Comparison of ENCODE assay signal across 17 cellular contexts in the genomic region with DNA sequence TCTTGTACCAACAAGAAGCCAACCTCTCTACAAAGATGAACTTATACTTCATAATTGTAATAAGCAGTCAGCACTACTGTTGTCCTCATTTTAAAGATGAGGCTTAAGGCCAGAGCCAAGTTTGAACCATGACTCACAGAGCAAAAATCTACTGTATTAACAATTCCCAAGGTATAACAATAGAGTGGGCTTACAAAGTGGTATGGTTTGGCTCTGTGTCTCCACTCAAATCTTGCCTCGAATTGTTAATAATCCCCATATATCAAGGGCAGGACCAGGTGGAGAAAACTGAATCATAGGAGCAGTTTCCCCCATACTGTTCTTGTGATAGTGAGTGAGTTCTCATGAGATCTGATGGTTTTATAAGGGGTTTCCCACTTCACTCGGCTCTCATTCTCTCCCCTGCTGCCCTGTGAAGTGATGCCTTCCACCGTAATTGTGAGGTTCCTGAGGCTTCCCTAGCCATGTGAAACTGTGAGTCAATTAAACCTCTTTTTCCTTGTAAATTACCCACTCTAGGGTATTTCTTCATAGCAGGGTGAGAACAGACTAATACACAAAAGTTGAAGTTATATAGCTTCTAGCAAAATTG. TPM values are rescaled to one million over a fixed set of nuclear protein-coding genes. Genes with fewer than 3 reads are reported as not detected.
DNase-seq lines count a peak whose midpoint lies in the region; ATAC-seq and TF ChIP-seq lines count a peak whose summit lies in the region.
"Had no signal": no experiment of that assay in that cellular context is flagged by ENCODE, and none has a peak within 500 bp of the region (broad histone marks: within the 10 kb centered on the region; RNA-seq: fewer than 3 reads in every experiment).

No MANE protein-coding gene starts in this region.

- DNase-seq in GM23248 (peak; percentile 61), SJCRH30 (peak; percentile 39 to 68), chondrocyte (ENCODE audit: low spot score) (no peak), lung microvascular endothelial cell (ENCODE audit: low read depth in 2 of 2) (peak; percentile 23 to 83), dorsolateral prefrontal cortex (no peak), inferior parietal cortex (ENCODE audit: extremely low spot score) (no peak)
- DNase-seq in stimulated activated CD4-positive, alpha-beta T cell treated with anti-CD3 and anti-CD28 coated beads, Interleukin-4, amount 100 ng/mL, for 1 hour: no peak
- DNase-seq: amniotic stem cell; colonic mucosa; heart left ventricle; lower lobe of right lung; NCI-H1105; NCI-H2107; stimulated activated CD8-positive, alpha-beta memory T cell treated with anti-CD3 and anti-CD28 coated beads, Interleukin-4, amount 100 ng/mL, for 48 hours had no signal

- H3K79me2 ChIP-seq in GM23248 (ENCODE audit: insufficient read depth): no peaks in the 10 kb centered on the region

- H3K4me1 Mint-ChIP-seq in chondrocyte (ENCODE audit: low read depth): peaks cover 4% of the 10 kb centered on the region

- H3K9me3 ChIP-seq in GM23248 (ENCODE audit: low read depth) (no peaks in the 10 kb centered on the region), SJCRH30 (replicated peaks) (no peaks in the 10 kb centered on the region)
- H3K9me3 ChIP-seq: colonic mucosa, HAP-1, heart left ventricle, lower lobe of right lung had no signal

- H4K20me1 ChIP-seq in GM23248 (ENCODE audit: insufficient read depth): no peaks in the 10 kb centered on the region

- H3K36me3 ChIP-seq in GM23248 (ENCODE audit: low read depth) (peaks cover 85% of the 10 kb centered on the region), SJCRH30 (peaks cover 11% of the 10 kb centered on the region; the same call in 1 of the 2 replicates)
- H3K36me3 ChIP-seq: colonic mucosa, HAP-1, lower lobe of right lung had no signal

- TF ChIP-seq CTCF in chondrocyte (IDR thresholded peaks at IDR 0.05) (no peak), dorsolateral prefrontal cortex (IDR thresholded peaks at IDR 0.05 in 54 of 56, conservative IDR thresholded peaks at IDR 0.05 in 2 of 56; ENCODE audit: low read depth in 1 of 56, partially characterized antibody in 56 of 56) (no peak)

- H3K36me3 Mint-ChIP-seq in chondrocyte (ENCODE audit: low read depth): peaks cover 1% of the 10 kb centered on the region

- no peak for ATAC-seq in GM18870 (IDR thresholded peaks at IDR 0.05; ENCODE audit: unreplicated experiment)
- ATAC-seq: activated CD4-positive, CD25-positive, alpha-beta regulatory T cell treated with anti-CD3 and anti-CD28 coated beads, Interleukin-2, amount 50 U/mL, for 24 hours; heart left ventricle; lower lobe of right lung had no signal

- in situ Hi-C loops in GM23248 (cut with MboI): no loop called here

- H3K27me3 Mint-ChIP-seq in chondrocyte (ENCODE audit: low read depth): no peaks in the 10 kb centered on the region

- no peak overlapping the region for H3K4me3 Mint-ChIP-seq in chondrocyte (ENCODE audit: unreplicated experiment)

- H3K9me3 Mint-ChIP-seq in chondrocyte (ENCODE audit: low read depth): no peaks in the 10 kb centered on the region

- H3K27ac Mint-ChIP-seq in chondrocyte (ENCODE audit: unreplicated experiment): peak overlapping the region; percentile 37

- 32 to 38% methylated on average over 3 of the region's 3 CpGs for WGBS in GM23248 (ENCODE audit: low coverage in 1 of 2, low lambda C conversion rate in 2 of 2, missing lambda C conversion rate in 2 of 2), 2 experiments

- H3K9me2 ChIP-seq in GM23248 (ENCODE audit: insufficient read depth): no peaks in the 10 kb centered on the region

- no peak overlapping the region for H2AFZ ChIP-seq in GM23248

- H3K4me3 ChIP-seq in GM23248 (no peak overlapping the region), SJCRH30 (no peak overlapping the region), dorsolateral prefrontal cortex (no peak overlapping the region)
- H3K4me3 ChIP-seq: colonic mucosa, HAP-1, heart left ventricle, lower lobe of right lung had no signal

- peak overlapping the region; percentile 18; the same call in 1 of the 2 replicates for H3K9ac ChIP-seq in GM23248

- intact Hi-C loops in dorsolateral prefrontal cortex (cut with DNase I): no loop called here

- peaks cover 100% of the 10 kb centered on the region for H3F3A ChIP-seq in GM23248 (ENCODE audit: insufficient read depth)

- no peaks in the 10 kb centered on the region for H3K27me3 ChIP-seq in GM23248 (replicated peaks; ENCODE audit: insufficient read depth)
- H3K27me3 ChIP-seq in SJCRH30: no peaks in the 10 kb centered on the region
- no peaks in the 10 kb centered on the region for H3K27me3 ChIP-seq in dorsolateral prefrontal cortex
- H3K27me3 ChIP-seq: colonic mucosa, heart left ventricle had no signal

- peak overlapping the region; percentile 68 for H3K27ac ChIP-seq in GM23248
- H3K27ac ChIP-seq in SJCRH30: peak overlapping the region; percentile 62
- no peak overlapping the region for H3K27ac ChIP-seq in dorsolateral prefrontal cortex
- H3K27ac ChIP-seq: colonic mucosa, heart left ventricle, lower lobe of right lung had no signal

- H3K4me1 ChIP-seq in GM23248 (ENCODE audit: insufficient read depth) (peaks cover 16% of the 10 kb centered on the region), SJCRH30 (peaks cover 47% of the 10 kb centered on the region)
- H3K4me1 ChIP-seq: colonic mucosa, HAP-1, heart left ventricle, lower lobe of right lung had no signal

- no peak overlapping the region for H3K4me2 ChIP-seq in GM23248 (ENCODE audit: unreplicated experiment)

RNA-seq across cellular contexts. Expression of a gene that starts 19.5 kb away (rescaled TPM):
- 34.4 and 34.9 TPM in 2 replicates for total RNA-seq in GM23248 (2014; rRNA removed; shearing (Covaris generic))
- polyA plus RNA-seq in GM23248 (2016; fragmentation: Nextera tagmentation; extraction: Ambion mirVana): 24.1 and 27.8 TPM in 2 replicates
- 55.9 and 58.6 TPM in 2 replicates for total RNA-seq in SJCRH30 (2014; rRNA removed; shearing (Covaris generic))
- 23.5 to 24.6 TPM (median 23.8 TPM) in 3 replicates for total RNA-seq in chondrocyte
- total RNA-seq in lung microvascular endothelial cell: 22.0 and 23.6 TPM in 2 replicates
- 10 to 100 TPM; 12.3 to 28.1 (median 20.4) TPM for total RNA-seq in dorsolateral prefrontal cortex

RNA-seq across cellular contexts. Expression of a gene that starts 31.6 kb away (rescaled TPM):
- total RNA-seq in GM23248 (2014; rRNA removed; shearing (Covaris generic)): 76.9 and 81.2 TPM in 2 replicates
- 60.6 and 65.1 TPM in 2 replicates for polyA plus RNA-seq in GM23248 (2016; fragmentation: Nextera tagmentation; extraction: Ambion mirVana)
- total RNA-seq in SJCRH30 (2014; rRNA removed; shearing (Covaris generic)): 76.8 and 82.0 TPM in 2 replicates
- 52.3 to 68.0 TPM (median 61.3 TPM) in 3 replicates for total RNA-seq in chondrocyte
- total RNA-seq in lung microvascular endothelial cell: 87.9 and 94.6 TPM in 2 replicates
- total RNA-seq in dorsolateral prefrontal cortex: 10 to 100 TPM; 24.8 to 56.2 (median 37.5) TPM

Comparison
In these comparisons a context has a peak if more than half of its experiments do, and no peak if none do; other contexts are left out.
1. DNase-seq: peak in GM23248 (single experiment), SJCRH30 (2 of 2) and lung microvascular endothelial cell (2 of 2); none in chondrocyte (single experiment), dorsolateral prefrontal cortex (0 of 10), stimulated activated CD4-positive, alpha-beta T cell treated with anti-CD3 and anti-CD28 coated beads, Interleukin-4, amount 100 ng/mL, for 1 hour (single experiment) and inferior parietal cortex (single experiment).
2. H3K27ac ChIP-seq: peak in GM23248 (single experiment) and SJCRH30 (single experiment); none in dorsolateral prefrontal cortex (0 of 59).